Comparison of ENCODE assay signal across 15 cellular contexts in genomic region chr17:19718613-19719364, GRCh38. TPM values are rescaled to one million over a fixed set of nuclear protein-coding genes. Genes with fewer than 3 reads are reported as not detected.
A peak's percentile ranks its signal among the peaks of the same experiment; 100 is the strongest.
DNase-seq lines count a peak whose midpoint lies in the region; ATAC-seq and TF ChIP-seq lines count a peak whose summit lies in the region.
"Had no signal": no experiment of that assay in that cellular context is flagged by ENCODE, and none has a peak within 500 bp of the region (broad histone marks: within the 10 kb centered on the region; RNA-seq: fewer than 3 reads in every experiment).

No MANE protein-coding gene starts in this region.

- H3K4me3 ChIP-seq in H7 (ENCODE audit: insufficient read depth, low read depth, low read length) = no peak overlapping the region
- H3K4me3 ChIP-seq: lower lobe of right lung had no signal

- no peaks in the 10 kb centered on the region for H3K36me3 ChIP-seq in H7 (replicated peaks; ENCODE audit: control insufficient read depth, insufficient read depth, low read length)
- H3K36me3 ChIP-seq: lower lobe of right lung had no signal

- H3K36me3 Mint-ChIP-seq in activated T-cell treated with anti-CD3 and anti-CD28 coated beads, Interleukin-2, amount 50 U/mL, for 72 hours (ENCODE audit: insufficient read depth in 2 of 2) = no peaks in the 10 kb centered on the region

- in situ Hi-C loops in ACHN (cut with HindIII; ENCODE audit: low pct_ligation_motif_present, low pct_unique_long_range_greater_than_20kb, low sequenced_read_pairs) = no loop called here

- H3K27me3 ChIP-seq in H7 (ENCODE audit: control insufficient read depth, insufficient read depth, low read length) = no peaks in the 10 kb centered on the region

- no peak overlapping the region for H3K27ac Mint-ChIP-seq in activated T-cell treated with anti-CD3 and anti-CD28 coated beads, Interleukin-2, amount 50 U/mL, for 72 hours
- H3K27ac Mint-ChIP-seq: CD4-positive, alpha-beta T cell had no signal

- H3K4me3 Mint-ChIP-seq in activated T-cell treated with anti-CD3 and anti-CD28 coated beads, Interleukin-2, amount 50 U/mL, for 72 hours = no peak overlapping the region
- H3K4me3 Mint-ChIP-seq: CD4-positive, alpha-beta T cell had no signal

- no peaks in the 10 kb centered on the region for H3K9me3 Mint-ChIP-seq in activated T-cell treated with anti-CD3 and anti-CD28 coated beads, Interleukin-2, amount 50 U/mL, for 72 hours
- H3K9me3 Mint-ChIP-seq: CD4-positive, alpha-beta T cell had no signal

- H3K27me3 Mint-ChIP-seq in activated T-cell treated with anti-CD3 and anti-CD28 coated beads, Interleukin-2, amount 50 U/mL, for 72 hours (ENCODE audit: low read depth) = no peaks in the 10 kb centered on the region
- H3K27me3 Mint-ChIP-seq: CD4-positive, alpha-beta T cell had no signal

- peak; percentile 24; the same call in 2 of the 3 replicates for ATAC-seq in SK-N-SH treated with all-trans-retinoic acid at 6 μM for 48 hours
- no peak for ATAC-seq in activated T-cell treated with anti-CD3 and anti-CD28 coated beads, Interleukin-2, amount 50 U/mL, for 72 hours (replicated peaks in 1 of 2)

- no peaks in the 10 kb centered on the region for H3K4me1 Mint-ChIP-seq in activated T-cell treated with anti-CD3 and anti-CD28 coated beads, Interleukin-2, amount 50 U/mL, for 72 hours (ENCODE audit: low read depth)

- DNase-seq in ACHN (peak; percentile 43), H7 (peak; percentile 92), iPS-NIHi7 (ENCODE audit: extremely low spot score) (peak; percentile 74), RKO (ENCODE audit: low spot score) (no peak), NCI-H2081 (lab: John Stamatoyannopoulos, UW) (no peak)
- DNase-seq in activated naive CD4-positive, alpha-beta T cell treated with anti-CD3 and anti-CD28 coated beads, Interleukin-2, amount 50 U/mL, for 16 hours = no peak
- DNase-seq in activated T-cell treated with anti-CD3 and anti-CD28 coated beads, Interleukin-2, amount 50 U/mL, for 72 hours = no peak
- DNase-seq: cerebellar nuclear complex, lower lobe of right lung, NCI-H774, retina had no signal

TF ChIP-seq in SK-N-SH treated with all-trans-retinoic acid at 6 μM for 48 hours, 23 proteins besides CTCF, POLR2A, EP300 and RAD21:
- TF ChIP-seq ZNF70 (CRISPR knock-in tag; IDR thresholded peaks at IDR 0.05) (no peak), ZC3H10 (CRISPR knock-in tag; IDR thresholded peaks at IDR 0.05) (no peak), CREB5 (CRISPR knock-in tag; IDR thresholded peaks at IDR 0.05; ENCODE audit: low read depth) (no peak), ZNF565 (CRISPR knock-in tag; conservative IDR thresholded peaks at IDR 0.05; ENCODE audit: low read depth) (no peak), TCF4 (CRISPR knock-in tag; IDR thresholded peaks at IDR 0.05; ENCODE audit: borderline replicate concordance) (no peak), ARNTL (CRISPR knock-in tag; IDR thresholded peaks at IDR 0.05; ENCODE audit: borderline replicate concordance, low read depth) (no peak), CSDC2 (CRISPR knock-in tag; IDR thresholded peaks at IDR 0.05) (no peak), ZNF8 (CRISPR knock-in tag; IDR thresholded peaks at IDR 0.05) (no peak), ZFP30 (CRISPR knock-in tag; IDR thresholded peaks at IDR 0.05) (no peak), ISL1 (CRISPR knock-in tag; IDR thresholded peaks at IDR 0.05) (no peak), CSRNP3 (CRISPR knock-in tag; IDR thresholded peaks at IDR 0.05) (no peak)

RNA-seq across cellular contexts. Expression of gene SLC47A2, which starts 2.4 kb away (rescaled TPM):
- not detected in 2 replicates for total RNA-seq in H7 (2014; rRNA removed; shearing (Covaris generic))
- not detected for total RNA-seq in activated T-cell treated with anti-CD3 and anti-CD28 coated beads, Interleukin-2, amount 50 U/mL, for 72 hours
- total RNA-seq: CD4-positive, alpha-beta T cell; glomerular endothelial cell; lower lobe of right lung; M059J had no signal

RNA-seq across cellular contexts. Expression of gene ALDH3A1, which starts 29.3 kb away (rescaled TPM):
- 0.24 and 0.26 TPM in 2 replicates for total RNA-seq in H7 (2014; rRNA removed; shearing (Covaris generic))
- total RNA-seq in activated T-cell treated with anti-CD3 and anti-CD28 coated beads, Interleukin-2, amount 50 U/mL, for 72 hours = under 1 TPM in 1 of 2 donors, not detected in 1; 0.34 TPM
- total RNA-seq: CD4-positive, alpha-beta T cell; glomerular endothelial cell; M059J had no signal

Comparison
In these comparisons a context has a peak if more than half of its experiments do, and no peak if none do; other contexts are left out.
1. DNase-seq: peak in ACHN (single experiment), H7 (single experiment) and iPS-NIHi7 (single experiment); none in RKO (single experiment), activated naive CD4-positive, alpha-beta T cell treated with anti-CD3 and anti-CD28 coated beads, Interleukin-2, amount 50 U/mL, for 16 hours (single experiment), activated T-cell treated with anti-CD3 and anti-CD28 coated beads, Interleukin-2, amount 50 U/mL, for 72 hours (0 of 2) and NCI-H2081 (0 of 2).